1 cellular context compared by ENCODE assay signal in the genomic region with DNA sequence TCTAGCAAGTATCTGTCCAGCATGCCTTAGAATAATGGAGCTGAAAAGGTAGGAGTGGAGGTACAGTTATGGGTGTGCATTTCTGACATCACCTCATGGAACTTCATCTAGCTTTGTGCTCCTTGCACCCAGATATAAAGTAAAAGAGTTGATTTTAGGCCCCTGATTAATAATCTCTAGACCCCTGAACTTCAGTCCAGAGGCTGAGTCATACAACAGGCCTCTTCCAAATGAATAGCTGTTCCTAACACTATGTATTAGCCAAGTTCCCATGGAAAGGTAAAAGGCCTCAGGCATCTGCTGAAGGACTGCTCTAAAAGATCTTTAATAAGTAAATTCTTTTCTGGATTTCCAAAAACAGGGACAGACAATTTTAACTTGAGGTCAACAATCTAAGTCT.
TF ChIP-seq lines count a peak whose summit lies in the region.

No MANE protein-coding gene starts in this region.

TF ChIP-seq in H1, 55 proteins besides CTCF, POLR2A, EP300 and RAD21:
- no peak for TF ChIP-seq NRF1 (IDR thresholded peaks at IDR 0.05; ENCODE audit: low read depth, low read length)
- no peak for TF ChIP-seq BRCA1 (IDR thresholded peaks at IDR 0.05; ENCODE audit: low read depth, low read length)
- TF ChIP-seq SP4 (IDR thresholded peaks at IDR 0.05; ENCODE audit: low read length), result no peak
- TF ChIP-seq CHD1 (IDR thresholded peaks at IDR 0.05; ENCODE audit: low read depth, low read length), result no peak
- TF ChIP-seq, protein P1, sequence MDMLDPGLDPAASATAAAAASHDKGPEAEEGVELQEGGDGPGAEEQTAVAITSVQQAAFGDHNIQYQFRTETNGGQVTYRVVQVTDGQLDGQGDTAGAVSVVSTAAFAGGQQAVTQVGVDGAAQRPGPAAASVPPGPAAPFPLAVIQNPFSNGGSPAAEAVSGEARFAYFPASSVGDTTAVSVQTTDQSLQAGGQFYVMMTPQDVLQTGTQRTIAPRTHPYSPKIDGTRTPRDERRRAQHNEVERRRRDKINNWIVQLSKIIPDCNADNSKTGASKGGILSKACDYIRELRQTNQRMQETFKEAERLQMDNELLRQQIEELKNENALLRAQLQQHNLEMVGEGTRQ (IDR thresholded peaks at IDR 0.05; ENCODE audit: low read length), result no peak
- no peak for TF ChIP-seq PHF8 (conservative IDR thresholded peaks at IDR 0.05; ENCODE audit: low read depth, low read length)
- no peak for TF ChIP-seq POLR2AphosphoS5 (IDR thresholded peaks at IDR 0.05; ENCODE audit: low read depth, low read length)
- TF ChIP-seq RNF2 (IDR thresholded peaks at IDR 0.05; ENCODE audit: borderline replicate concordance, low read depth, low read length, missing control alignments, poor library complexity, severe bottlenecking), result no peak
